ENCODE assay signal across 19 cellular contexts in the genomic region with DNA sequence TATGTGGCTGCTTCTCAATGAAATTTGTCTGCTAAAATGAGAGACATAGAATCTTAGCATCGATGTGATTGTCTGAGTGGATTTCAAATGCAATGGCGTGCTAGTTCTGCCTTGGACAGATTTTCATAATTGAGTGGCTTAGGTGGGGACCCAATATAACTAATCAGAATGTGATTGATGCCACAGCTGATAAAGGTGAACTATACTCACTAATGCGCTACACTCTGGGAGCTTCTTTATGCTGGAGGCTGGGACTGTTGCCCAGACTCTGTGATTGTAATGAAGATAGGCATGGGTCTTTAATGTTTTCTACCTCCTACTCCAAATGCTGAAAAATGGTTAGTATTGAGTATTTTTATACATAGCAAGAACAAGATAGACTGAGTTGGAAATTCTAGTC.
A peak's percentile ranks its signal among the peaks of the same experiment; 100 is the strongest.
DNase-seq lines count a peak whose midpoint lies in the region; ATAC-seq, FAIRE-seq and TF ChIP-seq lines count a peak whose summit lies in the region.
"Had no signal": no experiment of that assay in that cellular context is flagged by ENCODE, and none has a peak within 500 bp of the region (broad histone marks: within the 10 kb centered on the region; RNA-seq: fewer than 3 reads in every experiment).

No MANE protein-coding gene starts in this region.

- no peak for ATAC-seq in HG03135 (IDR thresholded peaks at IDR 0.05; ENCODE audit: unreplicated experiment)
- ATAC-seq: HepG2 had no signal

- FAIRE-seq in keratinocyte (lab: Jason Lieb, UNC) = no peak
- FAIRE-seq: G401.6, GM12891, H1, HTR-8/SVneo had no signal

- H3K4me1 ChIP-seq in mammary epithelial cell (ENCODE audit: insufficient read depth, low read length) (peaks cover 41% of the 10 kb centered on the region), breast epithelium (no peaks in the 10 kb centered on the region), keratinocyte (ENCODE audit: control insufficient read depth, extremely low read depth, insufficient read depth, low read length) (peaks cover 34% of the 10 kb centered on the region)
- H3K4me1 ChIP-seq: HAP-1 had no signal

- no peak overlapping the region for H3K4me3 ChIP-seq in mammary epithelial cell (replicated peaks in 1 of 3; ENCODE audit: insufficient read depth in 1 of 3, low read depth in 2 of 3, low read length in 3 of 3)
- no peak overlapping the region for H3K4me3 ChIP-seq in breast epithelium
- H3K4me3 ChIP-seq in keratinocyte (ENCODE audit: control insufficient read depth in 2 of 3, extremely low read depth in 1 of 3, insufficient read depth in 2 of 3, low read depth in 1 of 3, low read length in 3 of 3) = no peak overlapping the region
- H3K4me3 ChIP-seq: BLaER1 treated with 17β-estradiol and CSF1 and Interleukin-3, amounts not matched to agents 10 nM and 100 nM; HAP-1 had no signal

- TF ChIP-seq POLR2A in breast epithelium (IDR thresholded peaks at IDR 0.05) = no peak

- H3K27me3 ChIP-seq in mammary epithelial cell (ENCODE audit: insufficient read depth, low read length) = no peaks in the 10 kb centered on the region
- no peaks in the 10 kb centered on the region for H3K27me3 ChIP-seq in breast epithelium
- H3K27me3 ChIP-seq in keratinocyte (ENCODE audit: control insufficient read depth, extremely low read depth, insufficient read depth, low read length) = no peaks in the 10 kb centered on the region
- H3K27me3 ChIP-seq: BLaER1 treated with 17β-estradiol and CSF1 and Interleukin-3, amounts not matched to agents 10 nM and 100 nM had no signal

- H3K4me2 ChIP-seq in mammary epithelial cell (ENCODE audit: insufficient read depth, low read depth, low read length) (no peak overlapping the region), keratinocyte (ENCODE audit: control insufficient read depth, extremely low read depth, insufficient read depth, low read depth, low read length) (no peak overlapping the region)
- H3K4me2 ChIP-seq: BLaER1 treated with 17β-estradiol and CSF1 and Interleukin-3, amounts not matched to agents 10 nM and 100 nM had no signal

- intact Hi-C loops in mammary epithelial cell (cut with micrococcal nuclease) (loop anchor here (5.0 to 10.0 kb wide), 4 partner anchors 245 to 750 kb away; a partner anchor contains a TSS), breast epithelium (cut with DNase I; ENCODE audit: low total_unique reads) (no loop called here)

- no peaks in the 10 kb centered on the region for H3K9me3 ChIP-seq in mammary epithelial cell (replicated peaks; ENCODE audit: insufficient read depth, low read length)
- H3K9me3 ChIP-seq in breast epithelium = no peaks in the 10 kb centered on the region
- no peaks in the 10 kb centered on the region for H3K9me3 ChIP-seq in keratinocyte (ENCODE audit: control insufficient read depth, low read depth, low read length)
- H3K9me3 ChIP-seq: HAP-1 had no signal

- dilution Hi-C loops in mammary epithelial cell (cut with HindIII; ENCODE audit: low sequenced_read_pairs) = no loop called here
- dilution Hi-C loops in keratinocyte (cut with MboI; ENCODE audit: extremely low pct_ligation_motif_present, low sequenced_read_pairs) = no loop called here

- H2AFZ ChIP-seq in mammary epithelial cell (ENCODE audit: low read depth, low read length) = peak overlapping the region; percentile 42
- H2AFZ ChIP-seq in keratinocyte (ENCODE audit: control insufficient read depth, low read length) = peak overlapping the region; percentile 3

- H3K36me3 ChIP-seq in mammary epithelial cell (ENCODE audit: insufficient read depth, low read length) = no peaks in the 10 kb centered on the region
- H3K36me3 ChIP-seq in breast epithelium = no peaks in the 10 kb centered on the region
- no peaks in the 10 kb centered on the region for H3K36me3 ChIP-seq in keratinocyte (ENCODE audit: control insufficient read depth in 2 of 2, extremely low read depth in 1 of 2, insufficient read depth in 2 of 2, low read length in 2 of 2)
- H3K36me3 ChIP-seq: BLaER1 treated with 17β-estradiol and CSF1 and Interleukin-3, amounts not matched to agents 10 nM and 100 nM; HAP-1 had no signal

- H3K9ac ChIP-seq in mammary epithelial cell (ENCODE audit: insufficient read depth, low read length) (no peak overlapping the region), keratinocyte (ENCODE audit: control insufficient read depth, extremely low read depth, insufficient read depth, low read length) (no peak overlapping the region)
- H3K9ac ChIP-seq: BLaER1 treated with 17β-estradiol and CSF1 and Interleukin-3, amounts not matched to agents 10 nM and 100 nM had no signal

- WGBS in mammary epithelial cell (ENCODE audit: low coverage, missing lambda C conversion rate) = 86% methylated on average over 3 of the region's 3 CpGs

- H3K79me2 ChIP-seq in mammary epithelial cell (ENCODE audit: insufficient read depth, low read length) = no peaks in the 10 kb centered on the region
- H3K79me2 ChIP-seq in keratinocyte (ENCODE audit: control insufficient read depth, insufficient read depth, low read length) = no peaks in the 10 kb centered on the region

- peak; percentile 11 for DNase-seq in DMS 273 (lab: John Stamatoyannopoulos, UW; ENCODE audit: unreplicated experiment)
- no peak for DNase-seq in DMS 273 treated with DMSO at 0.1 percent for 48 hours (lab: John Stamatoyannopoulos, UW)
- DNase-seq in mammary epithelial cell = no peak
- DNase-seq in breast epithelium (ENCODE audit: low spot score in 2 of 2) = no peak
- no peak for DNase-seq in keratinocyte (ENCODE audit: low read depth, low spot score)
- no peak for DNase-seq in UCSD-AML1 (lab: John Stamatoyannopoulos, UW; ENCODE audit: unreplicated experiment)
- DNase-seq: 8988T; ACHN; CD4-positive, CD25-positive, alpha-beta regulatory T cell; DMS79; EL had no signal

- CTCF ChIA-PET in mammary epithelial cell (lab: Charles Lee; ENCODE audit: low non-redundant PET) = no interaction called here

- no TSS peak for BruUV-seq in mammary epithelial cell (replicated peaks; lab: Mats Ljungman, UMichigan)

- H3K9me1 ChIP-seq in keratinocyte (ENCODE audit: control insufficient read depth, extremely low read depth, insufficient read depth, low read length) = no peaks in the 10 kb centered on the region

- in situ Hi-C loops in mammary epithelial cell (cut with MboI; ENCODE audit: low sequenced_read_pairs in 2 of 2) = loop anchor here (25.0 kb wide), 4 partner anchors 620 to 780 kb away; a partner anchor contains a TSS

- no peak overlapping the region for H3K27ac ChIP-seq in mammary epithelial cell (ENCODE audit: insufficient read depth, low read depth, low read length)
- H3K27ac ChIP-seq in breast epithelium = no peak overlapping the region
- no peak overlapping the region for H3K27ac ChIP-seq in keratinocyte (ENCODE audit: control insufficient read depth, insufficient read depth, low read length)
- H3K27ac ChIP-seq: BLaER1 treated with 17β-estradiol and CSF1 and Interleukin-3, amounts not matched to agents 10 nM and 100 nM had no signal

- TF ChIP-seq CTCF in mammary epithelial cell (conservative IDR thresholded peaks at IDR 0.05 in 1 of 2, IDR thresholded peaks at IDR 0.05 in 1 of 2; ENCODE audit: extremely low read depth in 1 of 2, insufficient read depth in 1 of 2, low read depth in 1 of 2, low read length in 2 of 2) = no peak
- TF ChIP-seq CTCF in breast epithelium (IDR thresholded peaks at IDR 0.05) = no peak
- no peak for TF ChIP-seq CTCF in keratinocyte (optimal IDR thresholded peaks at IDR 0.05 in 1 of 3, IDR thresholded peaks at IDR 0.05 in 1 of 3, conservative IDR thresholded peaks at IDR 0.05 in 1 of 3; ENCODE audit: extremely low read depth in 1 of 3, insufficient read depth in 2 of 3, low read length in 3 of 3)

- no peaks in the 10 kb centered on the region for H4K20me1 ChIP-seq in mammary epithelial cell (ENCODE audit: insufficient read depth, low read length)
- no peaks in the 10 kb centered on the region for H4K20me1 ChIP-seq in keratinocyte (ENCODE audit: control insufficient read depth, extremely low read depth, insufficient read depth, low read length)
- H4K20me1 ChIP-seq: BLaER1 treated with 17β-estradiol and CSF1 and Interleukin-3, amounts not matched to agents 10 nM and 100 nM had no signal
